ENCODE assay signal across 9 cellular contexts in the genomic region with DNA sequence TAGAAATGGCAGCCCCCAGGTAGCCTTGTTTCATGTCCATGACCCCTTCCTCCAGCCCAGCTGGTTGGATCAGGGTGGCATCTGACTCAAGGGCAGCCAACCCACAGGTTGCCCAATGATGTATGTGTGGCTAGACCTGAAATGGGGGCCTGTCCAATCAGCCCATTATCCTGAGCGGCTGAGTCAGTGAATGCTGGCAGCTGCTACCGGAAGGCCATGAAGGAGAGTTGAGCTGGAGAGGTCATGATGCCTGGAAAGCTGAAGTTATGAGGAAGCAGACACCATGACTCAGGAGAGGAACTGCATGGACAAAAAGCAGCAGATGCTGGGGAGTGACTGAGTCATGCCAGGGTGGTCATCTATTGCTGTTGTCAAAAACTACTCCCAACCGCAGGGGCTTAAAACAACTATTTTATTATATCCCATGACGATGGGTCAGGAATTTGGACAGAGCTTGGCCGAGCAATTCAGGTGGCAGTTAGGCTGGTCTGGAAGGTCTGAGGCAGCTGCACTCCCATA.
DNase-seq lines count a peak whose midpoint lies in the region; ATAC-seq, FAIRE-seq and TF ChIP-seq lines count a peak whose summit lies in the region.
"Had no signal": no experiment of that assay in that cellular context is flagged by ENCODE, and none has a peak within 500 bp of the region (broad histone marks: within the 10 kb centered on the region; RNA-seq: fewer than 3 reads in every experiment).

No MANE protein-coding gene starts in this region.

- TF ChIP-seq POLR2A in testis (IDR thresholded peaks at IDR 0.05) (no peak), GM18505 (IDR thresholded peaks at IDR 0.05; ENCODE audit: borderline replicate concordance, extremely low read depth, insufficient read depth, insufficient read length) (no peak)

- H3K36me3 ChIP-seq in psoas muscle (ENCODE audit: insufficient read depth in 1 of 2, low read depth in 1 of 2) (no peaks in the 10 kb centered on the region), testis (ENCODE audit: low read depth, missing control alignments) (no peaks in the 10 kb centered on the region)

- intact Hi-C loops in psoas muscle (cut with DNase I), result no loop called here
- intact Hi-C loops in testis (cut with DNase I; ENCODE audit: low total_unique reads), result no loop called here

- H3K4me1 ChIP-seq in psoas muscle (no peaks in the 10 kb centered on the region), testis (no peaks in the 10 kb centered on the region)

- H3K9me3 ChIP-seq in psoas muscle, result no peaks in the 10 kb centered on the region
- no peaks in the 10 kb centered on the region for H3K9me3 ChIP-seq in testis

- no peak overlapping the region for H3K4me3 ChIP-seq in psoas muscle
- H3K4me3 ChIP-seq in testis, result no peak overlapping the region

- peak; percentile 95 for FAIRE-seq in RCC 7860 (lab: Jason Lieb, UNC)
- FAIRE-seq: GM12891 had no signal

- H3K27me3 ChIP-seq in psoas muscle (ENCODE audit: insufficient read depth in 3 of 3, low read length in 2 of 3), result peaks cover 0 to 12% (median 4%) of the 10 kb centered on the region in 3 donors
- H3K27me3 ChIP-seq in testis, result no peaks in the 10 kb centered on the region

- ATAC-seq in psoas muscle (peak in 3 of 4 donors; percentile 66 to 77 (median 68)), GM18505 (IDR thresholded peaks at IDR 0.05; ENCODE audit: unreplicated experiment) (no peak)

- 40 to 47% (median 45%) methylated on average over 5 of the region's 5 CpGs for WGBS in psoas muscle, 3 donors
- 82% methylated on average over 5 of the region's 5 CpGs for WGBS in testis, 2 donors

- no peak for TF ChIP-seq CTCF in psoas muscle (IDR thresholded peaks at IDR 0.05)
- no peak for TF ChIP-seq CTCF in testis (IDR thresholded peaks at IDR 0.05)

- H3K27ac ChIP-seq in epithelial cell of prostate, result peak overlapping the region; percentile 80
- H3K27ac ChIP-seq in psoas muscle, result no peak overlapping the region
- H3K27ac ChIP-seq in testis, result no peak overlapping the region

- peak; percentile 97 for DNase-seq in GM04504 (ENCODE audit: low read depth)
- DNase-seq in RCC 7860 (ENCODE audit: low spot score), result peak; percentile 99
- peak; percentile 99 for DNase-seq in epithelial cell of prostate (ENCODE audit: low read depth, low spot score)
- peak in 1 of 2 donors; percentile 37 for DNase-seq in psoas muscle
- no peak for DNase-seq in testis
- DNase-seq in HuH-7 (ENCODE audit: low spot score), result no peak
- no peak for DNase-seq in mesenteric fat pad (ENCODE audit: low spot score)

Comparison
In these comparisons a context has a peak if more than half of its experiments do, and no peak if none do; other contexts are left out.
1. DNase-seq: peak in GM04504 (single experiment), RCC 7860 (single experiment) and epithelial cell of prostate (single experiment); none in testis (single experiment), HuH-7 (single experiment) and mesenteric fat pad (single experiment).